ENCODE assay signal across 8 cellular contexts in genomic region chr19:48506138-48506733, GRCh38. TPM values are rescaled to one million over a fixed set of nuclear protein-coding genes. Genes with fewer than 3 reads are reported as not detected.
DNase-seq lines count a peak whose midpoint lies in the region; ATAC-seq and TF ChIP-seq lines count a peak whose summit lies in the region.

No MANE protein-coding gene starts in this region.

- no peak overlapping the region for H3K4me2 ChIP-seq in mesendoderm (ENCODE audit: low read length)

- H3K27ac ChIP-seq in mesendoderm (ENCODE audit: low read depth, low read length), result no peak overlapping the region

- H3K18ac ChIP-seq in mesendoderm (ENCODE audit: low read length), result no peak overlapping the region

- peak; percentile 49 for TF ChIP-seq CTCF in astrocyte of the cerebellum (IDR thresholded peaks at IDR 0.05; ENCODE audit: low read depth, low read length, missing control alignments)

- H3K4ac ChIP-seq in mesendoderm (ENCODE audit: low read depth, low read length), result no peak overlapping the region

- H3K36me3 ChIP-seq in mesendoderm (ENCODE audit: control insufficient read depth, insufficient read depth, low read length), result no peaks in the 10 kb centered on the region

- WGBS in mesendoderm (ENCODE audit: extremely low coverage, insufficient coverage, low lambda C conversion rate), result no CpG with 5 or more reads among the region's 5 CpGs

- no peak overlapping the region for H2BK5ac ChIP-seq in mesendoderm (ENCODE audit: low read length)

- no peaks in the 10 kb centered on the region for H3K27me3 ChIP-seq in mesendoderm (ENCODE audit: insufficient read depth, low read length, poor library complexity)

- peak; percentile 4 for DNase-seq in Right ventricle myocardium inferior (ENCODE audit: missing footprints)
- no peak for DNase-seq in left ventricle myocardium superior
- DNase-seq in NCI-H1694 treated with DMSO at 0.1 percent for 48 hours (lab: John Stamatoyannopoulos, UW), result peak; percentile 61
- DNase-seq in astrocyte of the cerebellum (ENCODE audit: low read depth), result no peak
- DNase-seq in mesendoderm, result peak; percentile 78
- no peak for DNase-seq in GM19240 (ENCODE audit: insufficient read length, low spot score)
- no peak for DNase-seq in NCI-H774 (lab: John Stamatoyannopoulos, UW)
- no peak for DNase-seq in activated naive CD4-positive, alpha-beta T cell treated with Interleukin-2 at 50 U/mL for 16 hours

- H3K79me1 ChIP-seq in mesendoderm (ENCODE audit: low read length), result no peaks in the 10 kb centered on the region

- no peak overlapping the region for H3K4me3 ChIP-seq in astrocyte of the cerebellum (ENCODE audit: low read depth, low read length)
- H3K4me3 ChIP-seq in mesendoderm (ENCODE audit: low read length), result no peak overlapping the region

- no peak overlapping the region for H3K56ac ChIP-seq in mesendoderm (ENCODE audit: low read length)

- H3K9ac ChIP-seq in mesendoderm (ENCODE audit: low read length), result no peak overlapping the region

- H3K23ac ChIP-seq in mesendoderm (ENCODE audit: low read length), result no peak overlapping the region

- in situ Hi-C loops in astrocyte of the cerebellum (cut with HindIII; ENCODE audit: low sequenced_read_pairs), result no loop called here

- intact Hi-C loops in Right ventricle myocardium inferior (cut with DNase I) (loop anchor here (5.0 kb wide), 1 partner anchor 76 kb away; no protein-coding TSS in a partner anchor), left ventricle myocardium superior (cut with micrococcal nuclease) (loop anchor here (10.0 kb wide), 1 partner anchor 79 kb away; no protein-coding TSS in a partner anchor)

- H3K4me1 ChIP-seq in mesendoderm (ENCODE audit: control insufficient read depth, low read depth, low read length), result no peaks in the 10 kb centered on the region

- ATAC-seq in Right ventricle myocardium inferior (no peak), left ventricle myocardium superior (no peak)

- no peak overlapping the region for H2BK120ac ChIP-seq in mesendoderm (ENCODE audit: low read depth, low read length)

- no peak overlapping the region for H2BK15ac ChIP-seq in mesendoderm (replicated peaks; ENCODE audit: low read depth)

- H3K79me2 ChIP-seq in mesendoderm (ENCODE audit: control insufficient read depth, insufficient read depth, low read length), result no peaks in the 10 kb centered on the region

- no peak overlapping the region for H4K8ac ChIP-seq in mesendoderm (ENCODE audit: low read depth, low read length)

- H2AK5ac ChIP-seq in mesendoderm (ENCODE audit: low read length), result no peak overlapping the region

- H4K5ac ChIP-seq in mesendoderm (ENCODE audit: low read length), result no peak overlapping the region

RNA-seq across cellular contexts. Expression of gene LMTK3, which starts 5.4 kb away (rescaled TPM):
- total RNA-seq in Right ventricle myocardium inferior (0.70 TPM), left ventricle myocardium superior (1.4 TPM)
- polyA plus RNA-seq in mesendoderm (2013, experiment 1 of 2), result 3.1 TPM
- polyA plus RNA-seq in mesendoderm (2013, experiment 2 of 2), result 2.8 TPM

RNA-seq across cellular contexts. Expression of gene CYTH2, which starts 37.1 kb away (rescaled TPM):
- total RNA-seq in Right ventricle myocardium inferior (30.7 TPM), left ventricle myocardium superior (33.4 TPM)
- 43.5 TPM for polyA plus RNA-seq in mesendoderm (2013, experiment 1 of 2)
- 40.5 TPM for polyA plus RNA-seq in mesendoderm (2013, experiment 2 of 2)

RNA-seq across cellular contexts. Expression of gene SULT2B1, which starts 45.7 kb away (rescaled TPM):
- total RNA-seq in Right ventricle myocardium inferior (0.43 TPM), left ventricle myocardium superior (0.35 TPM)
- polyA plus RNA-seq in mesendoderm (2013, experiment 1 of 2), result 0.14 TPM
- 0.24 TPM for polyA plus RNA-seq in mesendoderm (2013, experiment 2 of 2)

RNA-seq across cellular contexts. Expression of gene KCNJ14, which starts 50.9 kb away (rescaled TPM):
- total RNA-seq in Right ventricle myocardium inferior (0.19 TPM), left ventricle myocardium superior (0.35 TPM)
- 0.34 TPM for polyA plus RNA-seq in mesendoderm (2013, experiment 1 of 2)
- polyA plus RNA-seq in mesendoderm (2013, experiment 2 of 2), result 0.32 TPM

Comparison
In these comparisons a context has a peak if more than half of its experiments do, and no peak if none do; other contexts are left out.
1. DNase-seq: peak in Right ventricle myocardium inferior (single experiment), NCI-H1694 treated with DMSO at 0.1 percent for 48 hours (single experiment) and mesendoderm (single experiment); none in left ventricle myocardium superior (single experiment), astrocyte of the cerebellum (single experiment), GM19240 (single experiment), NCI-H774 (single experiment) and activated naive CD4-positive, alpha-beta T cell treated with Interleukin-2 at 50 U/mL for 16 hours (single experiment).